ENCODE assay signal across 8 cellular contexts in the genomic region with DNA sequence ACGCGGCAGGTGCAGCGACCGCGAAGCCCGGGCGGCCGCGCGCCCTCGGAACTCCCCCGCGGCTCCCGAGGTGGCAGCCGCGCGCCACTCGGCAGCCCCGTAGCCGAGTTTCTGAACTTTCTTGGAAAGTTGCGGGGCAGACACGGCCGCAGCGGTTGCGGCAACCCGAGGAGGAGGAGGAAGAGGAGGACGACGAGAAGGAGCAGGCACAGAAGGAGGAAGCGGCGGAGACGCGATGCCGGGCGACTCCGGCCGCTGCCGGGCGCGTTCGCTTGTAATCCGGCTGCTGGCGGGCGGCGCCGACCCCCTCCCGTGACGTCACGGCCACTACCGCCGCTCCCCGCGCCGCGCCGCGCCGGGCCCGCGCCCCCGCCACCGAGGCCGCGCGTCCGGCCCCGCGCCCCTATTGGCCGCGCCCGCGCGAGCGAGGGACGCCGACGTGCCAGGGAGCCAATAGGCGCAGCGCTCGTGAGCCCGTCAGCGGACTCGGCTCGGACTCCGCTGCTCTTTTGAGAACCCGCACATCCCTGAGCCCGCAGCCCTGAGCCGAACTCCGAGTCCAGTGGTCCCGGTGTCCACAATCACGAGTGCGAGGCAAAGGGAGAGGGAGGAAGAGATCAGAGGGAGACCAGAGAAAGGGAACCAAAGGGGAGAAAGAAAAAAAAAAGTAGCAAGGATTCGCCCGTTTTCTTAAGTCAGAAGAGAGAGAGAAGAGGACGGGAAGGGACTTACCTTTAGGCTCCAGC. TPM values are rescaled to one million over a fixed set of nuclear protein-coding genes. Genes with fewer than 3 reads are reported as not detected.
DNase-seq lines count a peak whose midpoint lies in the region; ATAC-seq and TF ChIP-seq lines count a peak whose summit lies in the region.

No MANE protein-coding gene starts in this region.

- H3K27ac ChIP-seq in CD4-positive, alpha-beta memory T cell (ENCODE audit: low read depth, low read length) = no peak overlapping the region
- H3K27ac ChIP-seq in IMR-90 (ENCODE audit: insufficient read depth, low read length) (no peak overlapping the region), mammary epithelial cell (ENCODE audit: insufficient read depth, low read depth, low read length) (no peak overlapping the region), mesenchymal stem cell (ENCODE audit: low read length, poor library complexity, severe bottlenecking) (no peak overlapping the region)

- no peak overlapping the region for H2BK20ac ChIP-seq in IMR-90 (ENCODE audit: low read depth, low read length)

- ATAC-seq in IMR-90 (ENCODE audit: low read depth) = 0 out of 2 replicates have a peak, but pooled peaks have one; percentile 37
- no peak for ATAC-seq in HG02763 (IDR thresholded peaks at IDR 0.05; ENCODE audit: unreplicated experiment)

- no peaks in the 10 kb centered on the region for H3K36me3 ChIP-seq in CD4-positive, alpha-beta memory T cell (ENCODE audit: insufficient read depth, low read length)
- H3K36me3 ChIP-seq in IMR-90 (ENCODE audit: control insufficient read depth, insufficient read depth, low read length) (no peaks in the 10 kb centered on the region), mammary epithelial cell (ENCODE audit: insufficient read depth, low read length) (no peaks in the 10 kb centered on the region), mesenchymal stem cell (ENCODE audit: control insufficient read depth in 1 of 2, insufficient read depth in 2 of 2, low read depth in 1 of 2, low read length in 2 of 2) (no peaks in the 10 kb centered on the region)

- H2BK120ac ChIP-seq in IMR-90 (ENCODE audit: low read depth, low read length) = no peak overlapping the region
- no peak overlapping the region for H2BK120ac ChIP-seq in mesenchymal stem cell (ENCODE audit: low read depth, low read length)

- H3K79me1 ChIP-seq in IMR-90 (ENCODE audit: low read depth in 1 of 2, low read length in 2 of 2) (no peaks in the 10 kb centered on the region), mesenchymal stem cell (replicated peaks; ENCODE audit: low read length, poor library complexity, severe bottlenecking) (no peaks in the 10 kb centered on the region)

- peaks cover 2 to 55% (median 39%) of the 10 kb centered on the region in 8 donors for H3K9me3 Mint-ChIP-seq in CD4-positive, alpha-beta memory T cell

- H3K18ac ChIP-seq in IMR-90 (ENCODE audit: low read depth, low read length) (no peak overlapping the region), mesenchymal stem cell (ENCODE audit: low read depth in 1 of 2, low read length in 2 of 2) (no peak overlapping the region)

- H3K4me2 ChIP-seq in IMR-90 (ENCODE audit: low read depth, low read length) (peak overlapping the region; percentile 82), mammary epithelial cell (ENCODE audit: insufficient read depth, low read depth, low read length) (peak overlapping the region; percentile 60), mesenchymal stem cell (ENCODE audit: low read length, poor library complexity, severe bottlenecking) (peak overlapping the region; percentile 76)

- H4K8ac ChIP-seq in IMR-90 (ENCODE audit: low read depth in 2 of 2, low read length in 2 of 2) (no peak overlapping the region), mesenchymal stem cell (ENCODE audit: low read length) (no peak overlapping the region)

- no peaks in the 10 kb centered on the region for H3K9me1 ChIP-seq in IMR-90 (ENCODE audit: insufficient read depth, low read length)

- 5% methylated on average over 45 of the region's 94 CpGs; no CpG with 5 or more reads in 1 of the 2 experiments for WGBS in IMR-90 (ENCODE audit: extremely low coverage in 2 of 2, insufficient read length in 1 of 2), 2 experiments
- WGBS in mammary epithelial cell (ENCODE audit: low coverage, missing lambda C conversion rate) = 11% methylated on average over 17 of the region's 94 CpGs
- under 1% methylated on average over 73 of the region's 94 CpGs for WGBS in mesenchymal stem cell

- H2AK9ac ChIP-seq in IMR-90 (replicated peaks; ENCODE audit: low read depth, low read length, poor library complexity) = no peak overlapping the region

- dilution Hi-C loops in IMR-90 (cut with HindIII; ENCODE audit: low sequenced_read_pairs, unreplicated experiment) (no loop called here), mammary epithelial cell (cut with HindIII; ENCODE audit: low sequenced_read_pairs) (no loop called here)

- H4K20me1 ChIP-seq in IMR-90 (ENCODE audit: insufficient read depth, low read length) (no peaks in the 10 kb centered on the region), mammary epithelial cell (ENCODE audit: insufficient read depth, low read length) (no peaks in the 10 kb centered on the region)

- H3K9ac ChIP-seq in IMR-90 (ENCODE audit: low read depth, low read length) (no peak overlapping the region), mammary epithelial cell (ENCODE audit: insufficient read depth, low read length) (no peak overlapping the region), mesenchymal stem cell (ENCODE audit: low read length) (no peak overlapping the region)

- BruUV-seq in IMR-90 (replicated peaks; lab: Mats Ljungman, UMichigan) (no TSS peak), mammary epithelial cell (replicated peaks; lab: Mats Ljungman, UMichigan) (no TSS peak)

- H3K27me3 ChIP-seq in CD4-positive, alpha-beta memory T cell (ENCODE audit: insufficient read depth, low read length) = peaks cover 72% of the 10 kb centered on the region
- peaks cover 80% of the 10 kb centered on the region for H3K27me3 ChIP-seq in IMR-90 (ENCODE audit: control insufficient read depth, insufficient read depth, low read length)
- peaks cover 71% of the 10 kb centered on the region for H3K27me3 ChIP-seq in mammary epithelial cell (ENCODE audit: insufficient read depth, low read length)
- H3K27me3 ChIP-seq in mesenchymal stem cell (ENCODE audit: control insufficient read depth in 1 of 2, insufficient read depth in 1 of 2, low read length in 2 of 2) = peaks cover 88 to 93% of the 10 kb centered on the region in 2 experiments

- POLR2A ChIA-PET in CD4-positive, alpha-beta memory T cell (lab: Charles Lee; ENCODE audit: partially characterized antibody) = no interaction called here
- POLR2A ChIA-PET in IMR-90 (lab: Charles Lee; ENCODE audit: unreplicated experiment) = no interaction called here

- peak overlapping the region; percentile 36 to 80 (median 56) for H3K4me3 Mint-ChIP-seq in CD4-positive, alpha-beta memory T cell

- H2AFZ ChIP-seq in IMR-90 (replicated peaks; ENCODE audit: low read length, poor library complexity) = peak overlapping the region; percentile 63
- H2AFZ ChIP-seq in mammary epithelial cell (ENCODE audit: low read depth, low read length) = peak overlapping the region; percentile 21
- no peak overlapping the region for H2AFZ ChIP-seq in mesenchymal stem cell (ENCODE audit: low read depth, low read length)

- no peak overlapping the region for H4K91ac ChIP-seq in IMR-90 (ENCODE audit: insufficient read depth, low read depth, low read length)
- no peak overlapping the region for H4K91ac ChIP-seq in mesenchymal stem cell (ENCODE audit: low read length)

- H4K5ac ChIP-seq in IMR-90 (ENCODE audit: low read depth, low read length) = no peak overlapping the region

- peaks cover 3 to 9% of the 10 kb centered on the region in 2 donors for H3K36me3 Mint-ChIP-seq in CD4-positive, alpha-beta memory T cell

- peaks cover 70 to 73% of the 10 kb centered on the region in 2 donors for H3K27me3 Mint-ChIP-seq in CD4-positive, alpha-beta memory T cell

- TF ChIP-seq CTCF in IMR-90 (conservative IDR thresholded peaks at IDR 0.05; ENCODE audit: low read depth, low read length) (no peak), mammary epithelial cell (conservative IDR thresholded peaks at IDR 0.05 in 1 of 2, IDR thresholded peaks at IDR 0.05 in 1 of 2; ENCODE audit: extremely low read depth in 1 of 2, insufficient read depth in 1 of 2, low read depth in 1 of 2, low read length in 2 of 2) (no peak)

- DNase-seq in CD4-positive, alpha-beta memory T cell = no peak
- peak; percentile 5 for DNase-seq in IMR-90
- DNase-seq in mammary epithelial cell = no peak
- peak; percentile 24 for DNase-seq in mesenchymal stem cell
- DNase-seq in inferior parietal cortex (ENCODE audit: extremely low spot score) = no peak
- DNase-seq in 8988T = no peak
- DNase-seq in GM19240 (ENCODE audit: insufficient read length, low spot score) = no peak

- CTCF ChIA-PET in CD4-positive, alpha-beta memory T cell (lab: Charles Lee; ENCODE audit: partially characterized antibody) = no interaction called here
- CTCF ChIA-PET in IMR-90 (lab: Yijun Ruan, JAX) = no interaction called here
- CTCF ChIA-PET in mammary epithelial cell (lab: Charles Lee; ENCODE audit: low non-redundant PET) = no interaction called here

- peaks cover 6% of the 10 kb centered on the region for H3K4me1 ChIP-seq in CD4-positive, alpha-beta memory T cell (ENCODE audit: insufficient read depth, low read length)
- H3K4me1 ChIP-seq in IMR-90 (ENCODE audit: control insufficient read depth, insufficient read depth, low read length) (no peaks in the 10 kb centered on the region), mammary epithelial cell (ENCODE audit: insufficient read depth, low read length) (no peaks in the 10 kb centered on the region), mesenchymal stem cell (ENCODE audit: control insufficient read depth, insufficient read depth, low read depth, low read length) (peaks cover 25% of the 10 kb centered on the region)

- no peaks in the 10 kb centered on the region for H3K9me3 ChIP-seq in CD4-positive, alpha-beta memory T cell (ENCODE audit: control insufficient read depth in 1 of 2, low read length in 2 of 2)
- H3K9me3 ChIP-seq in IMR-90 (ENCODE audit: control insufficient read depth, insufficient read depth, low read length) (peaks cover 11% of the 10 kb centered on the region; the same call in 1 of the 2 replicates), mammary epithelial cell (replicated peaks; ENCODE audit: insufficient read depth, low read length) (peaks cover 3% of the 10 kb centered on the region), mesenchymal stem cell (ENCODE audit: control insufficient read depth, low read length) (no peaks in the 10 kb centered on the region)

- no peak overlapping the region for H3K56ac ChIP-seq in IMR-90 (ENCODE audit: extremely low read depth, insufficient read depth, low read length)

- H3K4ac ChIP-seq in IMR-90 (ENCODE audit: low read depth, low read length) (no peak overlapping the region), mesenchymal stem cell (ENCODE audit: low read depth in 1 of 2, low read length in 2 of 2) (no peak overlapping the region)

- TF ChIP-seq RAD21 in IMR-90 (IDR thresholded peaks at IDR 0.05; ENCODE audit: low read length) = no peak

- H2BK5ac ChIP-seq in IMR-90 (ENCODE audit: low read depth, low read length, poor library complexity, severe bottlenecking) = no peak overlapping the region
- no peak overlapping the region for H2BK5ac ChIP-seq in mesenchymal stem cell (ENCODE audit: low read depth, low read length, poor library complexity, severe bottlenecking)

- intact Hi-C loops in CD4-positive, alpha-beta memory T cell (cut with micrococcal nuclease) = no loop called here
- intact Hi-C loops in IMR-90 (cut with micrococcal nuclease) = no loop called here
- intact Hi-C loops in mammary epithelial cell (cut with micrococcal nuclease) = no loop called here

- in situ Hi-C loops in IMR-90 (cut with MboI; ENCODE audit: low sequenced_read_pairs) (no loop called here), mammary epithelial cell (cut with MboI; ENCODE audit: low sequenced_read_pairs in 2 of 2) (loop anchor here in 1 of 2 donors (25.0 kb wide), 1 partner anchor 606 kb away; no protein-coding TSS in a partner anchor)

- no peak overlapping the region for H2BK15ac ChIP-seq in IMR-90 (ENCODE audit: low read depth, low read length)
- no peak overlapping the region for H2BK15ac ChIP-seq in mesenchymal stem cell (ENCODE audit: low read depth, poor library complexity, severe bottlenecking)

- no peak overlapping the region for H3K4me3 ChIP-seq in CD4-positive, alpha-beta memory T cell (ENCODE audit: low read length in 2 of 2)
- H3K4me3 ChIP-seq in IMR-90 (ENCODE audit: insufficient read depth, low read depth, low read length) (peak overlapping the region; percentile 44), mammary epithelial cell (replicated peaks in 1 of 3; ENCODE audit: insufficient read depth in 1 of 3, low read depth in 2 of 3, low read length in 3 of 3) (peak overlapping the region in 2 of 3 experiments; percentile 14 to 20), mesenchymal stem cell (ENCODE audit: insufficient read depth in 1 of 2, low read depth in 1 of 2, low read length in 2 of 2) (peak overlapping the region; percentile 39 to 76)

- H2BK12ac ChIP-seq in mesenchymal stem cell (ENCODE audit: low read length in 2 of 2) = no peak overlapping the region

- TF ChIP-seq POLR2A in IMR-90 (IDR thresholded peaks at IDR 0.05; ENCODE audit: low read depth, low read length) = no peak

- peak overlapping the region in 5 of 7 donors; percentile 29 to 92 (median 63) for H3K27ac Mint-ChIP-seq in CD4-positive, alpha-beta memory T cell

- peaks cover 16 to 41% (median 17%) of the 10 kb centered on the region in 4 donors for H3K4me1 Mint-ChIP-seq in CD4-positive, alpha-beta memory T cell

- no peak overlapping the region for H3K14ac ChIP-seq in IMR-90 (replicated peaks; ENCODE audit: low read depth, low read length)
- no peak overlapping the region for H3K14ac ChIP-seq in mesenchymal stem cell (ENCODE audit: low read length in 2 of 2)

- no peak overlapping the region for H2AK5ac ChIP-seq in IMR-90 (ENCODE audit: low read depth, low read length)
- no peak overlapping the region for H2AK5ac ChIP-seq in mesenchymal stem cell (ENCODE audit: low read length, severe bottlenecking)

- no peak overlapping the region for H3K23ac ChIP-seq in IMR-90 (ENCODE audit: low read depth, low read length)
- H3K23ac ChIP-seq in mesenchymal stem cell (ENCODE audit: low read length in 2 of 2) = no peak overlapping the region

- no peaks in the 10 kb centered on the region for H3K79me2 ChIP-seq in mammary epithelial cell (ENCODE audit: insufficient read depth, low read length)

RNA-seq across cellular contexts. Expression of a gene that starts 0.7 kb away (rescaled TPM):
- total RNA-seq in CD4-positive, alpha-beta memory T cell = not detected
- not detected for polyA plus RNA-seq in CD4-positive, alpha-beta memory T cell
- total RNA-seq in IMR-90 (2012; rRNA removed) (not detected in 2 replicates), mammary epithelial cell (not detected)
- polyA plus RNA-seq in IMR-90 (2012; rRNA removed) (not detected in 2 replicates), mammary epithelial cell (not detected)
- not detected in 2 replicates for polyA plus RNA-seq in IMR-90 (2012; cell fraction: cytosol; rRNA removed)
- polyA plus RNA-seq in IMR-90 (2012; cell fraction: nucleus; rRNA removed; ENCODE audit: low replicate concordance) = not detected in 2 replicates
- not detected for polyA minus RNA-seq in mammary epithelial cell
- not detected for polyA plus RNA-seq in mesenchymal stem cell (2013, experiment 1 of 2)
- polyA plus RNA-seq in mesenchymal stem cell (2013, experiment 2 of 2) = not detected

Comparison
In these comparisons a context has a peak if more than half of its experiments do, and no peak if none do; other contexts are left out.
1. DNase-seq: peak in IMR-90 (single experiment) and mesenchymal stem cell (single experiment); none in CD4-positive, alpha-beta memory T cell (0 of 5), mammary epithelial cell (single experiment), inferior parietal cortex (single experiment), 8988T (single experiment) and GM19240 (single experiment).
2. H3K4me3 ChIP-seq: peak in IMR-90 (single experiment), mammary epithelial cell (2 of 3) and mesenchymal stem cell (2 of 2); none in CD4-positive, alpha-beta memory T cell (0 of 2).
3. Peak in every context shown above with its lines, with median percentiles within 50 percentile points of each other: H3K4me2 ChIP-seq.